8 cellular contexts compared by ENCODE assay signal in the genomic region with DNA sequence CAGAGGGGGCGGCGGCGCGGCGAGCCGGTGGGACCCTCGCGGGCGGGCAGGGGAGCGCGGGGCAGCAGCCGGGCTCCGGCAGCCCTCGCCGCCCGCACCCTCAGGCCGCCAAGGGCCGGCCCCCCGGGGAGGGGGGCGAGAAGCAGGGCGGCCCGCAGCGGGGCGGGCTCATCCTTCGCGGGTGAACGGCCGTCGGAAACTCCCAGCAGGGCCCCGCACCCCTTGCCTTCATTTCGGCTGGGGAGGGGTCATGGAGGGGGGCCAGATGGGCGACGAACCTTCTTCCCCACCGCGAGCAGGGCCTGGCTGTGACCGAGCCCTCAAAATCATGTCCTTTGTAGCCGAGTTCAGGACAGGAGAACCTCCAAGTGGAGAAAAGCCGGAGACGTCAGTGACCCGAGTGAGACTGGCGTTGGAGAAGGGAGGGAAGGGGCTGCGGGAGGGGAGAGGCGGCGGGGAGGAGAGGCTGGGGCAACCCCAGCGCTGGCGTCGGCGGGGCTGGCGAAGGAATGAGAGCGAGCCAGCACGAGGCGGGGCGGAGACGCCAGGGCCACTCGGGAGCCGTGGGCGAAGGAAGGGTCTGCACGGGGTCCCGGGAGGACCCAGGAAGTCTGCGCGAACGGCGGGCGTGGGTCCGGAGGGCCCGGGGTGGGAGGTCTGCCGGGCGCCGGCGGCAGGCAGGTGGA. TPM values are rescaled to one million over a fixed set of nuclear protein-coding genes. Genes with fewer than 3 reads are reported as not detected.
DNase-seq lines count a peak whose midpoint lies in the region; ATAC-seq, FAIRE-seq and TF ChIP-seq lines count a peak whose summit lies in the region.

No MANE protein-coding gene starts in this region.

- FAIRE-seq in kidney (lab: Jason Lieb, UNC) = no peak

- H3K4me3 Mint-ChIP-seq in activated naive CD8-positive, alpha-beta T cell treated with anti-CD3 and anti-CD28 coated beads, Interleukin-2, amount 50 U/mL, for 24 hours = peak overlapping the region; percentile 60

- H3K27ac Mint-ChIP-seq in activated naive CD8-positive, alpha-beta T cell treated with anti-CD3 and anti-CD28 coated beads, Interleukin-2, amount 50 U/mL, for 24 hours = no peak overlapping the region

- H3K4me1 Mint-ChIP-seq in activated naive CD8-positive, alpha-beta T cell treated with anti-CD3 and anti-CD28 coated beads, Interleukin-2, amount 50 U/mL, for 24 hours = peaks cover 57% of the 10 kb centered on the region

- H3K36me3 ChIP-seq in kidney (ENCODE audit: control insufficient read depth in 1 of 2, insufficient read depth in 2 of 2, low read length in 2 of 2) = no peaks in the 10 kb centered on the region
- H3K36me3 ChIP-seq in tibial artery = peaks cover 18 to 24% (median 24%) of the 10 kb centered on the region in 3 donors

- H3K27me3 ChIP-seq in HL-60 (ENCODE audit: insufficient read depth, poor library complexity, severe bottlenecking) (peaks cover 78% of the 10 kb centered on the region), tibial artery (no peaks in the 10 kb centered on the region)

- H3K4me1 ChIP-seq in kidney (ENCODE audit: control insufficient read depth in 1 of 2, insufficient read depth in 1 of 2, low read depth in 1 of 2, low read length in 2 of 2) (peaks cover 0 to 21% of the 10 kb centered on the region in 2 donors), tibial artery (peaks cover 4 to 16% (median 8%) of the 10 kb centered on the region in 4 donors)

- peaks cover 4% of the 10 kb centered on the region for H3K36me3 Mint-ChIP-seq in activated naive CD8-positive, alpha-beta T cell treated with anti-CD3 and anti-CD28 coated beads, Interleukin-2, amount 50 U/mL, for 24 hours (ENCODE audit: low read depth)

- DNase-seq in D341Med (ENCODE audit: low spot score) (peak; percentile 70), HL-60 (ENCODE audit: low read depth in 1 of 2, low spot score in 1 of 2) (no peak), kidney (peak; percentile 89), tibial artery (peak; percentile 62 to 92), A172 (ENCODE audit: low spot score) (no peak), AG08396 (ENCODE audit: low spot score) (no peak), hippocampal formation (lab: John Stamatoyannopoulos, UW) (no peak)
- DNase-seq in activated naive CD8-positive, alpha-beta T cell treated with anti-CD3 and anti-CD28 coated beads, Interleukin-2, amount 50 U/mL, for 24 hours = no peak

- H3K9me3 ChIP-seq in kidney (ENCODE audit: control insufficient read depth in 1 of 2, low read length in 2 of 2) = no peaks in the 10 kb centered on the region
- no peaks in the 10 kb centered on the region for H3K9me3 ChIP-seq in tibial artery

- peak overlapping the region; percentile 45 for H3K4me3 ChIP-seq in HL-60 (replicated peaks; ENCODE audit: insufficient read depth, low read length)
- H3K4me3 ChIP-seq in kidney (ENCODE audit: low read length in 2 of 2) = peak overlapping the region; percentile 34 to 65
- H3K4me3 ChIP-seq in tibial artery = peak overlapping the region; percentile 70 to 91

- H3K27me3 Mint-ChIP-seq in activated naive CD8-positive, alpha-beta T cell treated with anti-CD3 and anti-CD28 coated beads, Interleukin-2, amount 50 U/mL, for 24 hours = peaks cover 64% of the 10 kb centered on the region

- no peak overlapping the region for H3K27ac ChIP-seq in HL-60 (replicated peaks)
- peak overlapping the region; percentile 75 to 85 for H3K27ac ChIP-seq in kidney (ENCODE audit: low read depth in 2 of 2, low read length in 2 of 2)
- peak overlapping the region; percentile 89 to 98 for H3K27ac ChIP-seq in tibial artery

- ATAC-seq in activated naive CD8-positive, alpha-beta T cell treated with anti-CD3 and anti-CD28 coated beads, Interleukin-2, amount 50 U/mL, for 24 hours = peak; percentile 12

- H3K9me3 Mint-ChIP-seq in activated naive CD8-positive, alpha-beta T cell treated with anti-CD3 and anti-CD28 coated beads, Interleukin-2, amount 50 U/mL, for 24 hours = no peaks in the 10 kb centered on the region

- intact Hi-C loops in kidney (cut with DNase I) = no loop called here
- intact Hi-C loops in tibial artery (cut with DNase I; ENCODE audit: low total_unique reads) = loop anchor here (5.0 to 10.0 kb wide), 3 partner anchors 426 to 1023 kb away; no protein-coding TSS in a partner anchor

- TF ChIP-seq CTCF in HL-60 (IDR thresholded peaks at IDR 0.05; ENCODE audit: insufficient read depth, low read length) = no peak
- no peak for TF ChIP-seq CTCF in kidney (IDR thresholded peaks at IDR 0.05; ENCODE audit: borderline replicate concordance, extremely low read depth, insufficient read depth)
- peak in 1 of 2 experiments; percentile 28 for TF ChIP-seq CTCF in tibial artery (IDR thresholded peaks at IDR 0.05)

- H3K9ac ChIP-seq in kidney (ENCODE audit: low read length in 2 of 2) = peak overlapping the region in 1 of 2 donors; percentile 75

RNA-seq across cellular contexts. Expression of a gene that starts 0.6 kb away (rescaled TPM):
- total RNA-seq in kidney = 58.5 TPM
- polyA plus RNA-seq in kidney (ENCODE audit: insufficient read depth, low read depth, low replicate concordance) = 18.0 TPM
- 3.5 and 4.6 TPM in 2 replicates for total RNA-seq in A172 (2014; rRNA removed; shearing (Covaris generic))

Comparison
In these comparisons a context has a peak if more than half of its experiments do, and no peak if none do; other contexts are left out.
1. DNase-seq: peak in D341Med (single experiment), kidney (single experiment) and tibial artery (2 of 2); none in HL-60 (0 of 2), activated naive CD8-positive, alpha-beta T cell treated with anti-CD3 and anti-CD28 coated beads, Interleukin-2, amount 50 U/mL, for 24 hours (single experiment), A172 (single experiment), AG08396 (single experiment) and hippocampal formation (0 of 2).
2. RNA of a gene that starts 0.6 kb away (total RNA-seq): 58.5 TPM in kidney (single experiment); 3.5 to 4.6 TPM in A172; every median in the first group is over 10 times any median in the second.
3. Peak in every context shown above with its lines, with median percentiles within 50 percentile points of each other: H3K4me3 ChIP-seq.